In the genomic region with DNA sequence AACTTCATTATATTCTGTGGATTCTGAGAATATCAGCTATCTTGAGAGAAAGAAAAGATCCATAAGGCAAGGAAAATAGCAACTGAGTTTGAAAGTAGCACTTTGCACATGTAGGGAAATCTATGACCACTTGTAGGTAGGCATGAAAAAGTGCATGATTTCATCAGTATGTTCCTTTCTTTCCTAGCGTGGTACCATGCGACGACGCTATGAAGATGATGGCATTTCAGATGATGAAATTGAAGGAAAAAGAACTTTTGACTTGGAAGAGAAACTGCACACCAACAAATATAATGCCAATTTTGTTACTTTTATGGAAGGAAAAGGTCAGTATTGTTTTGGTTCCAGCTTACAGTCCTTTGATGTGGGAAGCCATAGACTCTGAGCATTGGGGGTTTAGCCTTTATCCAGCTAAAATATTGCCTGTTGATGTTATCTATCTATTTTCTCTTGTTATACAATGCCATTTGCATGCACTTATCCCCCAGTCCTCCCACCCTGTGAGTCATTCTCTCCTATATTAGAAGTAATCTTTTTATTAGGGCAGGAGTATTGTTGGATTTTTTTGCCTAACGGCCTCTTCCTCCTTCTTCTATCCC, we compare ENCODE assay signal across 19 cellular contexts.
DNase-seq lines count a peak whose midpoint lies in the region; ATAC-seq, FAIRE-seq and TF ChIP-seq lines count a peak whose summit lies in the region.
"Had no signal": no experiment of that assay in that cellular context is flagged by ENCODE, and none has a peak within 500 bp of the region (broad histone marks: within the 10 kb centered on the region; RNA-seq: fewer than 3 reads in every experiment).

No MANE protein-coding gene starts in this region.

- no peak overlapping the region for H3K27ac ChIP-seq in astrocyte (ENCODE audit: low read depth, low read length)
- H3K27ac ChIP-seq: BLaER1 had no signal

- H4K20me1 ChIP-seq in astrocyte (ENCODE audit: insufficient read depth, low read length), result peaks cover 52% of the 10 kb centered on the region

- peaks cover 2% of the 10 kb centered on the region for H3K9me3 Mint-ChIP-seq in astrocyte (ENCODE audit: unreplicated experiment)
- no peaks in the 10 kb centered on the region for H3K9me3 Mint-ChIP-seq in activated CD4-positive, alpha-beta T cell treated with anti-CD3 and anti-CD28 coated beads, Interleukin-2, amount 10 ng/mL, durations not matched to agents 7 days and 5 days

- no peak for DNase-seq in GM19239 (ENCODE audit: insufficient read length, low spot score)
- peak; percentile 74 for DNase-seq in M059J (ENCODE audit: low read depth)
- DNase-seq in astrocyte (ENCODE audit: low read depth), result peak; percentile 53
- DNase-seq in iris pigment epithelial cell (ENCODE audit: low read depth), result peak; percentile 7
- DNase-seq in sciatic nerve (ENCODE audit: low spot score), result no peak
- DNase-seq in activated CD4-positive, alpha-beta T cell treated with anti-CD3 and anti-CD28 coated beads, Interleukin-2, amount 10 ng/mL, durations not matched to agents 7 days and 5 days, result no peak
- no peak for DNase-seq in OCI-M1 (lab: John Stamatoyannopoulos, UW)
- DNase-seq: DMS 273 treated with DMSO at 0.1 percent for 48 hours, GOT3, Karpas-422, NCI-H1417, NCI-H1930, NCI-H2171, NCI-H446 treated with DMSO at 0.1 percent for 48 hours, NCI-H748 treated with DMSO at 0.1 percent for 48 hours, SHP77 had no signal

- H3K36me3 ChIP-seq in astrocyte (ENCODE audit: insufficient read depth, low read length), result peaks cover 16% of the 10 kb centered on the region

- intact Hi-C loops in sciatic nerve (cut with DNase I), result loop anchor here (10.0 kb wide), 1 partner anchor 95 kb away; no protein-coding TSS in a partner anchor

- POLR2A ChIA-PET in activated CD4-positive, alpha-beta T cell treated with anti-CD3 and anti-CD28 coated beads, Interleukin-2, amount 10 ng/mL, durations not matched to agents 7 days and 5 days (lab: Charles Lee), result no interaction called here

- peaks cover 42% of the 10 kb centered on the region for H3K79me2 ChIP-seq in astrocyte (ENCODE audit: insufficient read depth, low read length)

- peaks cover 10% of the 10 kb centered on the region for H3K36me3 Mint-ChIP-seq in astrocyte (ENCODE audit: low read depth, unreplicated experiment)
- H3K36me3 Mint-ChIP-seq in activated CD4-positive, alpha-beta T cell treated with anti-CD3 and anti-CD28 coated beads, Interleukin-2, amount 10 ng/mL, durations not matched to agents 7 days and 5 days (ENCODE audit: low read depth), result peaks cover 28% of the 10 kb centered on the region

- no peaks in the 10 kb centered on the region for H3K9me3 ChIP-seq in astrocyte (ENCODE audit: insufficient read depth, low read depth, low read length)
- H3K9me3 ChIP-seq: BLaER1 had no signal

- H3K27me3 Mint-ChIP-seq in astrocyte (ENCODE audit: low read depth, unreplicated experiment), result no peaks in the 10 kb centered on the region
- no peaks in the 10 kb centered on the region for H3K27me3 Mint-ChIP-seq in activated CD4-positive, alpha-beta T cell treated with anti-CD3 and anti-CD28 coated beads, Interleukin-2, amount 10 ng/mL, durations not matched to agents 7 days and 5 days

- peaks cover 16% of the 10 kb centered on the region for H3K4me1 Mint-ChIP-seq in astrocyte (ENCODE audit: low read depth, unreplicated experiment)
- H3K4me1 Mint-ChIP-seq in activated CD4-positive, alpha-beta T cell treated with anti-CD3 and anti-CD28 coated beads, Interleukin-2, amount 10 ng/mL, durations not matched to agents 7 days and 5 days, result peaks cover 6% of the 10 kb centered on the region

- H3K4me3 ChIP-seq in astrocyte (ENCODE audit: insufficient read depth, low read depth, low read length), result no peak overlapping the region
- H3K4me3 ChIP-seq: BLaER1 had no signal

- FAIRE-seq in GM19239 (lab: Jason Lieb, UNC), result peak; percentile 47
- no peak for FAIRE-seq in astrocyte (lab: Jason Lieb, UNC)

- no peaks in the 10 kb centered on the region for H3K27me3 ChIP-seq in astrocyte (ENCODE audit: insufficient read depth, low read length)
- H3K27me3 ChIP-seq: BLaER1 had no signal

- no peak for TF ChIP-seq CTCF in astrocyte (IDR thresholded peaks at IDR 0.05; ENCODE audit: insufficient read depth, low read depth, low read length)

- peaks cover 8% of the 10 kb centered on the region for H3K4me1 ChIP-seq in astrocyte (ENCODE audit: insufficient read depth, low read length)
- H3K4me1 ChIP-seq: BLaER1 had no signal

- no peak overlapping the region for H3K4me2 ChIP-seq in astrocyte (ENCODE audit: low read length)
- H3K4me2 ChIP-seq: BLaER1 had no signal

- CTCF ChIA-PET in activated CD4-positive, alpha-beta T cell treated with anti-CD3 and anti-CD28 coated beads, Interleukin-2, amount 10 ng/mL, durations not matched to agents 7 days and 5 days (lab: Charles Lee), result interaction anchor here (0.6 kb wide), 1 partner anchor 298 kb away, joined by 6 read pairs; no protein-coding TSS in a partner anchor

- H3K4me3 Mint-ChIP-seq in astrocyte (ENCODE audit: unreplicated experiment), result no peak overlapping the region
- no peak overlapping the region for H3K4me3 Mint-ChIP-seq in activated CD4-positive, alpha-beta T cell treated with anti-CD3 and anti-CD28 coated beads, Interleukin-2, amount 10 ng/mL, durations not matched to agents 7 days and 5 days

- H3K9ac ChIP-seq in astrocyte (ENCODE audit: low read length), result no peak overlapping the region
- H3K9ac ChIP-seq: BLaER1 had no signal

- H2AFZ ChIP-seq in astrocyte (ENCODE audit: low read depth, low read length), result no peak overlapping the region

- ATAC-seq in sciatic nerve, result no peak
- ATAC-seq in GM21529 (IDR thresholded peaks at IDR 0.05; ENCODE audit: unreplicated experiment), result no peak
- ATAC-seq: Panc1 had no signal

- peak overlapping the region; percentile 49 for H3K27ac Mint-ChIP-seq in astrocyte (ENCODE audit: unreplicated experiment)
- no peak overlapping the region for H3K27ac Mint-ChIP-seq in activated CD4-positive, alpha-beta T cell treated with anti-CD3 and anti-CD28 coated beads, Interleukin-2, amount 10 ng/mL, durations not matched to agents 7 days and 5 days

Comparison
In these comparisons a context has a peak if more than half of its experiments do, and no peak if none do; other contexts are left out.
1. DNase-seq: peak in M059J (single experiment), astrocyte (single experiment) and iris pigment epithelial cell (single experiment); none in GM19239 (single experiment), sciatic nerve (single experiment), activated CD4-positive, alpha-beta T cell treated with anti-CD3 and anti-CD28 coated beads, Interleukin-2, amount 10 ng/mL, durations not matched to agents 7 days and 5 days (single experiment) and OCI-M1 (single experiment).